11 cellular contexts compared by ENCODE assay signal in genomic region chr6:132130530-132131298, GRCh38.
A peak's percentile ranks its signal among the peaks of the same experiment; 100 is the strongest.
DNase-seq lines count a peak whose midpoint lies in the region; ATAC-seq, FAIRE-seq and TF ChIP-seq lines count a peak whose summit lies in the region.
"Had no signal": no experiment of that assay in that cellular context is flagged by ENCODE, and none has a peak within 500 bp of the region (broad histone marks: within the 10 kb centered on the region; RNA-seq: fewer than 3 reads in every experiment).

No MANE protein-coding gene starts in this region.

- H3K27ac Mint-ChIP-seq in activated CD8-positive, alpha-beta memory T cell treated with anti-CD3 and anti-CD28 coated beads, Interleukin-2, amount 10 ng/mL, durations not matched to agents 7 days and 5 days: no peak overlapping the region
- H3K27ac Mint-ChIP-seq: IgD-negative memory B cell had no signal

- CTCF ChIA-PET in activated CD8-positive, alpha-beta memory T cell treated with anti-CD3 and anti-CD28 coated beads, Interleukin-2, amount 10 ng/mL, durations not matched to agents 7 days and 5 days (lab: Charles Lee): no interaction called here

- H3F3A ChIP-seq in smooth muscle cell (ENCODE audit: low read depth): peaks cover 19% of the 10 kb centered on the region

- no peaks in the 10 kb centered on the region for H3K79me2 ChIP-seq in smooth muscle cell (ENCODE audit: low read depth)

- peak overlapping the region; percentile 2 for H2AFZ ChIP-seq in smooth muscle cell (ENCODE audit: low read depth)

- H3K36me3 ChIP-seq in smooth muscle cell (ENCODE audit: low read depth): no peaks in the 10 kb centered on the region

- H3K4me2 ChIP-seq in smooth muscle cell: peak overlapping the region; percentile 48

- H3K4me1 ChIP-seq in smooth muscle cell (ENCODE audit: low read depth): peaks cover 19% of the 10 kb centered on the region

- ATAC-seq in GM18520 (IDR thresholded peaks at IDR 0.05; ENCODE audit: unreplicated experiment): no peak
- no peak for ATAC-seq in activated CD8-positive, alpha-beta memory T cell treated with anti-CD3 and anti-CD28 coated beads, Interleukin-2, amount 10 ng/mL, durations not matched to agents 7 days and 5 days

- H3K27ac ChIP-seq in angular gyrus (ENCODE audit: low read depth, low read length) (peak overlapping the region; percentile 47), layer of hippocampus (ENCODE audit: low read depth, low read length) (peak overlapping the region; percentile 4), smooth muscle cell (ENCODE audit: low read depth) (peak overlapping the region; percentile 100)

- no peaks in the 10 kb centered on the region for H3K9me3 Mint-ChIP-seq in activated CD8-positive, alpha-beta memory T cell treated with anti-CD3 and anti-CD28 coated beads, Interleukin-2, amount 10 ng/mL, durations not matched to agents 7 days and 5 days (ENCODE audit: low read depth)

- H3K27me3 Mint-ChIP-seq in activated CD8-positive, alpha-beta memory T cell treated with anti-CD3 and anti-CD28 coated beads, Interleukin-2, amount 10 ng/mL, durations not matched to agents 7 days and 5 days: peaks cover 6% of the 10 kb centered on the region

- peak overlapping the region; percentile 95 for H3K9ac ChIP-seq in smooth muscle cell (ENCODE audit: low read depth)

- H3K4me3 ChIP-seq in smooth muscle cell: no peak overlapping the region

- DNase-seq in H4 (ENCODE audit: low spot score) (peak; percentile 7), smooth muscle cell (lab: John Stamatoyannopoulos, UW; ENCODE audit: unreplicated experiment) (no peak), D721Med (ENCODE audit: insufficient read length, low spot score) (no peak), NCI-H345 (lab: John Stamatoyannopoulos, UW) (no peak)
- DNase-seq in activated CD8-positive, alpha-beta memory T cell treated with anti-CD3 and anti-CD28 coated beads, Interleukin-2, amount 10 ng/mL, durations not matched to agents 7 days and 5 days: no peak
- DNase-seq: activated CD4-positive, alpha-beta T cell treated with anti-CD3 and anti-CD28 coated beads, Interleukin-2, amount 50 U/mL, for 48 hours had no signal

- H3K36me3 Mint-ChIP-seq in activated CD8-positive, alpha-beta memory T cell treated with anti-CD3 and anti-CD28 coated beads, Interleukin-2, amount 10 ng/mL, durations not matched to agents 7 days and 5 days: no peaks in the 10 kb centered on the region
- H3K36me3 Mint-ChIP-seq: IgD-negative memory B cell had no signal

- no peak for FAIRE-seq in D721Med (lab: Jason Lieb, UNC)
- FAIRE-seq: GM18507 had no signal

- H4K20me1 ChIP-seq in smooth muscle cell (ENCODE audit: low read depth): no peaks in the 10 kb centered on the region

- no peaks in the 10 kb centered on the region for H3K27me3 ChIP-seq in layer of hippocampus (ENCODE audit: control insufficient read depth, insufficient read depth, low read length)
- H3K27me3 ChIP-seq in smooth muscle cell (ENCODE audit: low read depth): no peaks in the 10 kb centered on the region

- no peak overlapping the region for H3K4me3 Mint-ChIP-seq in activated CD8-positive, alpha-beta memory T cell treated with anti-CD3 and anti-CD28 coated beads, Interleukin-2, amount 10 ng/mL, durations not matched to agents 7 days and 5 days
- H3K4me3 Mint-ChIP-seq: IgD-negative memory B cell had no signal

- no peaks in the 10 kb centered on the region for H3K4me1 Mint-ChIP-seq in activated CD8-positive, alpha-beta memory T cell treated with anti-CD3 and anti-CD28 coated beads, Interleukin-2, amount 10 ng/mL, durations not matched to agents 7 days and 5 days

- 42% methylated on average over 11 of the region's 11 CpGs for WGBS in smooth muscle cell (ENCODE audit: low lambda C conversion rate)

- TF ChIP-seq CTCF in smooth muscle cell (IDR thresholded peaks at IDR 0.05; ENCODE audit: borderline replicate concordance, insufficient read depth, poor library complexity, severe bottlenecking) (no peak), D721Med (IDR thresholded peaks at IDR 0.05; ENCODE audit: insufficient read depth, missing control alignments) (no peak)

- H3K9me3 ChIP-seq in smooth muscle cell (replicated peaks; ENCODE audit: low read depth): no peaks in the 10 kb centered on the region

Comparison
In these comparisons a context has a peak if more than half of its experiments do, and no peak if none do; other contexts are left out.
1. H3K27ac ChIP-seq: peak in every context shown above with its lines; median percentile 100 in smooth muscle cell; 47 in angular gyrus; 4 in layer of hippocampus.